Comparison of ENCODE assay signal across 35 cellular contexts in the genomic region with DNA sequence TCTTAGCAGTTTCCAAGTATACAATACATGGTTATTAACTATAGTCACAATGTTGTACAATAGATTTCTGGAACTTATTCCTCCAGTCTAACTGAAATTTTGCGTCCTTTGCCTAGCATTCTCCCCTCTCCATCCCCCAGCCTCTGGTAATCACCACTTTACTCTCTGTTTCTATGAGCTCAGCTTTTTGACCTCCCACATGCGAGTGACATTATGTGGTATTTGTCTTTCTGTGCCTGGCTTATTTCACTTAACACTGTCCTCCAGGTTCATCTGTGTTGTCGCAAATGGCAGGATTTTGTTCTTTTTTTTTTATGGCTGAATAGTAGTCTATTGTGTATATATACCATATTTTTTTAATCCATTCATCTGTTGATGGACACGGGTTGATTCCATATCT. TPM values are rescaled to one million over a fixed set of nuclear protein-coding genes. Genes with fewer than 3 reads are reported as not detected.
"Had no signal": no experiment of that assay in that cellular context is flagged by ENCODE, and none has a peak within 500 bp of the region (broad histone marks: within the 10 kb centered on the region; RNA-seq: fewer than 3 reads in every experiment).

No MANE protein-coding gene starts in this region.

- H3K9me3 ChIP-seq: adrenal gland, body of pancreas, breast epithelium had no signal

- DNase-seq: activated B cell treated with CpG ODN at 0.5 μM for 24 hours; activated CD4-positive, alpha-beta memory T cell treated with anti-CD3 and anti-CD28 coated beads for 36 hours; activated CD4-positive, alpha-beta T cell treated with anti-CD3 and anti-CD28 coated beads for 4 hours; activated CD4-positive, alpha-beta T cell treated with anti-CD3 and anti-CD28 coated beads, Interleukin-2, amount 10 ng/mL, durations not matched to agents 24 days and 14 days; activated CD4-positive, alpha-beta T cell treated with anti-CD3 and anti-CD28 coated beads, Interleukin-2, amount 50 U/mL, for 1 hour; activated CD4-positive, alpha-beta T cell treated with anti-CD3 and anti-CD28 coated beads, Interleukin-2, amount 50 U/mL, for 4 hours; activated CD4-positive, CD25-positive, alpha-beta regulatory T cell treated with anti-CD3 and anti-CD28 coated beads, Interleukin-2, amount 50 U/mL, for 72 hours; activated CD8-positive, alpha-beta memory T cell treated with anti-CD3 and anti-CD28 coated beads, Interleukin-2, amount 50 U/mL, for 4 hours; activated CD8-positive, alpha-beta T cell treated with anti-CD3 and anti-CD28 coated beads for 36 hours; activated effector memory CD4-positive, alpha-beta T cell treated with anti-CD3 and anti-CD28 coated beads, Interleukin-2, amount 50 U/mL, for 16 hours; activated gamma-delta T cell treated with Interleukin-2 at 50 U/mL for 16 hours; activated naive CD4-positive, alpha-beta T cell; activated naive CD4-positive, alpha-beta T cell treated with anti-CD3 and anti-CD28 coated beads for 36 hours; activated naive CD4-positive, alpha-beta T cell treated with anti-CD3 and anti-CD28 coated beads, Interleukin-2, amount 50 U/mL, for 16 hours; activated naive CD8-positive, alpha-beta T cell treated with anti-CD3 and anti-CD28 coated beads for 36 hours; activated T-cell treated with anti-CD3 and anti-CD28 coated beads for 4 hours; activated T-cell treated with anti-CD3 and anti-CD28 coated beads, Interleukin-2, amount 50 U/mL, for 1 hour; activated T-cell treated with anti-CD3 and anti-CD28 coated beads, Interleukin-2, amount 50 U/mL, for 4 hours; activated T-cell treated with anti-CD3 and anti-CD28 coated beads, Interleukin-2, amount 50 U/mL, for 72 hours; adrenal gland; amniotic stem cell; aorta; body of pancreas; brain microvascular endothelial cell; caudate nucleus; cerebellar nuclear complex; T-helper 1 cell; T-helper 2 cell; T-helper 9 cell had no signal

- FAIRE-seq: astrocyte, TTC549 had no signal

- H3K27me3 ChIP-seq: adrenal gland, body of pancreas, brain microvascular endothelial cell, breast epithelium had no signal

- H3K4me3 ChIP-seq: adrenal gland, body of pancreas, breast epithelium had no signal

- H3K36me3 ChIP-seq: brain microvascular endothelial cell, breast epithelium had no signal

- ATAC-seq: activated CD8-positive, alpha-beta T cell treated with anti-CD3 and anti-CD28 coated beads for 36 hours; activated naive CD4-positive, alpha-beta T cell treated with anti-CD3 and anti-CD28 coated beads, Interleukin-2, amount 50 U/mL, for 72 hours; activated T-cell treated with anti-CD3 and anti-CD28 coated beads, Interleukin-2, amount 50 U/mL, for 4 hours; activated T-cell treated with anti-CD3 and anti-CD28 coated beads, Interleukin-2, amount 50 U/mL, for 72 hours; activated T-helper 17 cell treated with anti-CD3 and anti-CD28 coated beads, Interleukin-2, amount 50 U/mL, for 72 hours; body of pancreas had no signal

- H3K4me1 ChIP-seq: body of pancreas, breast epithelium had no signal

- H3K27ac ChIP-seq: adrenal gland, body of pancreas, brain microvascular endothelial cell, breast epithelium, VCaP had no signal

RNA-seq across cellular contexts. Expression of gene PTGFRN, which starts 47.9 kb away (rescaled TPM):
- total RNA-seq: activated B cell treated with CpG ODN at 0.5 μM for 24 hours had no signal
